In genomic region chr1:51642739-51643142, GRCh38 we compare ENCODE assay signal across 12 cellular contexts. TPM values are rescaled to one million over a fixed set of nuclear protein-coding genes. Genes with fewer than 3 reads are reported as not detected.
DNase-seq lines count a peak whose midpoint lies in the region; ATAC-seq, FAIRE-seq and TF ChIP-seq lines count a peak whose summit lies in the region.
"Had no signal": no experiment of that assay in that cellular context is flagged by ENCODE, and none has a peak within 500 bp of the region (broad histone marks: within the 10 kb centered on the region; RNA-seq: fewer than 3 reads in every experiment).

No MANE protein-coding gene starts in this region.

- H3K36me3 ChIP-seq in HAP-1 (replicated peaks) (no peaks in the 10 kb centered on the region), lung (ENCODE audit: control insufficient read depth in 2 of 2, insufficient read depth in 2 of 2, low read length in 2 of 2) (no peaks in the 10 kb centered on the region), subcutaneous abdominal adipose tissue (ENCODE audit: control insufficient read depth in 5 of 5, insufficient read depth in 5 of 5, low read length in 5 of 5) (no peaks in the 10 kb centered on the region), HepG2 (replicated peaks in 1 of 2; ENCODE audit: control insufficient read depth in 1 of 2, insufficient read depth in 2 of 2, low read length in 2 of 2) (no peaks in the 10 kb centered on the region)

- no peak overlapping the region for H2AFZ ChIP-seq in HepG2 (ENCODE audit: low read length)

- H3K27ac ChIP-seq in lung (ENCODE audit: low read depth in 1 of 2, low read length in 1 of 2) (peak overlapping the region in 1 of 2 donors; percentile 90), subcutaneous abdominal adipose tissue (ENCODE audit: low read depth, low read length) (peak overlapping the region; percentile 86), HepG2 (ENCODE audit: extremely low read length, insufficient read depth, low read length) (no peak overlapping the region)

- no peak overlapping the region for H3K4me3 Mint-ChIP-seq in chondrocyte (ENCODE audit: unreplicated experiment)
- H3K4me3 Mint-ChIP-seq: stimulated activated naive B cell treated with anti-CD40 and anti-IgM and Interleukin-4, amounts not matched to agents 10 μg/mL and 1 μg/mL and 100 μg/mL, for 72 hours had no signal

- no peak overlapping the region for H3K4me2 ChIP-seq in HepG2 (ENCODE audit: low read depth, low read length)

- TF ChIP-seq RAD21 in HepG2 (CRISPR knock-in tag; IDR thresholded peaks at IDR 0.05) = no peak

- no peak for TF ChIP-seq CTCF in chondrocyte (IDR thresholded peaks at IDR 0.05)
- TF ChIP-seq CTCF in lung (IDR thresholded peaks at IDR 0.05; ENCODE audit: control extremely low read depth, extremely low read depth) = no peak
- no peak for TF ChIP-seq CTCF in HepG2 (CRISPR knock-in tag; IDR thresholded peaks at IDR 0.05)

- H3K27me3 ChIP-seq in HAP-1 (ENCODE audit: low read depth) (no peaks in the 10 kb centered on the region), lung (ENCODE audit: control insufficient read depth, insufficient read depth) (no peaks in the 10 kb centered on the region), subcutaneous abdominal adipose tissue (ENCODE audit: control insufficient read depth in 5 of 5, insufficient read depth in 4 of 5, low read length in 5 of 5) (no peaks in the 10 kb centered on the region), HepG2 (ENCODE audit: control insufficient read depth in 1 of 2, insufficient read depth in 2 of 2, low read length in 2 of 2) (no peaks in the 10 kb centered on the region)

- CTCF ChIA-PET in HepG2 (lab: Yijun Ruan, JAX; ENCODE audit: low intra/inter-chr PET ratio, low total read pairs) = no interaction called here

- H3K36me3 Mint-ChIP-seq in chondrocyte (ENCODE audit: low read depth) = peaks cover 6% of the 10 kb centered on the region

- ATAC-seq in lung (ENCODE audit: insufficient read depth, low FRiP score) (peak; percentile 53), HepG2 (no peak), GM18858 (IDR thresholded peaks at IDR 0.05; ENCODE audit: unreplicated experiment) (no peak)
- ATAC-seq: stimulated activated naive B cell treated with anti-CD40 and anti-IgM and Interleukin-4, amounts not matched to agents 10 μg/mL and 1 μg/mL and 100 μg/mL, for 72 hours had no signal

- H3K27ac Mint-ChIP-seq in chondrocyte (ENCODE audit: unreplicated experiment) = peak overlapping the region; percentile 94

- FAIRE-seq in HepG2 (lab: Jason Lieb, UNC) = no peak

- peaks cover 20% of the 10 kb centered on the region for H3K79me2 ChIP-seq in HepG2 (ENCODE audit: insufficient read depth, low read length)

- no peak for TF ChIP-seq POLR2A in HepG2 (IDR thresholded peaks at IDR 0.05; ENCODE audit: insufficient read depth in 1 of 2, low read depth in 2 of 2, low read length in 2 of 2)

- intact Hi-C loops in HepG2 (cut with micrococcal nuclease; ENCODE audit: unreplicated experiment) = no loop called here

- 89 to 93% methylated on average over 1 of the region's 1 CpG for WGBS in lung, 2 donors
- WGBS in HepG2 (ENCODE audit: low lambda C conversion rate) = 100% methylated on average over 1 of the region's 1 CpG

- peaks cover 72% of the 10 kb centered on the region for H3K4me1 Mint-ChIP-seq in chondrocyte (ENCODE audit: low read depth)

- POLR2A ChIA-PET in HepG2 (lab: Yijun Ruan, JAX) = no interaction called here

- H3K9me3 ChIP-seq in HAP-1 = no peaks in the 10 kb centered on the region
- no peaks in the 10 kb centered on the region for H3K9me3 ChIP-seq in lung (ENCODE audit: control insufficient read depth in 2 of 2, insufficient read depth in 1 of 2, low read length in 1 of 2)
- H3K9me3 ChIP-seq in subcutaneous abdominal adipose tissue (ENCODE audit: control insufficient read depth in 5 of 5, low read length in 5 of 5) = no peaks in the 10 kb centered on the region
- H3K9me3 ChIP-seq in HepG2 (ENCODE audit: low read length) = peaks cover 5% of the 10 kb centered on the region; the same call in 1 of the 2 replicates

- in situ Hi-C loops in HAP-1 (cut with MboI; ENCODE audit: low sequenced_read_pairs) = no loop called here
- in situ Hi-C loops in HepG2 (cut with HindIII; ENCODE audit: extremely low pct_ligation_motif_present, low pct_unique_long_range_greater_than_20kb) = no loop called here

- peaks cover 1% of the 10 kb centered on the region; the same call in 1 of the 2 replicates for H4K20me1 ChIP-seq in HepG2 (ENCODE audit: insufficient read depth, low read length)

- H3K9me3 Mint-ChIP-seq in chondrocyte (ENCODE audit: low read depth) = peaks cover 5% of the 10 kb centered on the region

- no TSS peak for BruUV-seq in HepG2 (replicated peaks; lab: Mats Ljungman, UMichigan)

- H3K4me1 ChIP-seq in HAP-1 = peaks cover 30% of the 10 kb centered on the region
- peaks cover 0 to 40% of the 10 kb centered on the region in 2 donors for H3K4me1 ChIP-seq in lung (ENCODE audit: control insufficient read depth in 2 of 2, insufficient read depth in 2 of 2, low read length in 2 of 2)
- peaks cover 0 to 42% (median 34%) of the 10 kb centered on the region in 5 donors for H3K4me1 ChIP-seq in subcutaneous abdominal adipose tissue (ENCODE audit: control insufficient read depth in 5 of 5, insufficient read depth in 5 of 5, low read length in 5 of 5)
- H3K4me1 ChIP-seq in HepG2 (ENCODE audit: insufficient read depth, low read length) = peaks cover 21% of the 10 kb centered on the region

- DNase-seq in HAP-1 (ENCODE audit: low spot score in 2 of 2) = peak; percentile 22 to 72
- DNase-seq in chondrocyte (ENCODE audit: low spot score) = no peak
- DNase-seq in lung (ENCODE audit: low spot score) = no peak
- no peak for DNase-seq in NCI-H2196 (lab: John Stamatoyannopoulos, UW; ENCODE audit: unreplicated experiment)
- DNase-seq in HepG2 (ENCODE audit: low spot score) = no peak
- DNase-seq in central memory CD4-positive, alpha-beta T cell = no peak
- DNase-seq: erythroblast; NCI-H2029 treated with DMSO at 0.1 percent for 48 hours; posterior cingulate gyrus; stimulated activated naive B cell treated with anti-CD40 and anti-IgM and Interleukin-4, amounts not matched to agents 10 μg/mL and 1 μg/mL and 100 μg/mL, for 72 hours had no signal

- H3K4me3 ChIP-seq in HAP-1 = no peak overlapping the region
- no peak overlapping the region for H3K4me3 ChIP-seq in lung
- H3K4me3 ChIP-seq in subcutaneous abdominal adipose tissue (ENCODE audit: low read depth in 1 of 5, low read length in 5 of 5) = no peak overlapping the region
- no peak overlapping the region for H3K4me3 ChIP-seq in HepG2 (replicated peaks in 1 of 3; ENCODE audit: insufficient read depth in 1 of 3, low read depth in 2 of 3, low read length in 3 of 3)

- H3K9ac ChIP-seq in subcutaneous abdominal adipose tissue (ENCODE audit: low read length in 5 of 5) (peak overlapping the region in 1 of 5 donors; percentile 72), HepG2 (ENCODE audit: insufficient read depth, low read depth, low read length) (no peak overlapping the region)

- H3K27me3 Mint-ChIP-seq in chondrocyte (ENCODE audit: low read depth) = no peaks in the 10 kb centered on the region
- H3K27me3 Mint-ChIP-seq: stimulated activated naive B cell treated with anti-CD40 and anti-IgM and Interleukin-4, amounts not matched to agents 10 μg/mL and 1 μg/mL and 100 μg/mL, for 72 hours had no signal

- TF ChIP-seq EP300 in HepG2 (IDR thresholded peaks at IDR 0.05; ENCODE audit: low read depth in 2 of 2, low read length in 2 of 2) = no peak
- no peak for TF ChIP-seq EP300 in HepG2 (CRISPR knock-in tag; IDR thresholded peaks at IDR 0.05; ENCODE audit: borderline replicate concordance)

TF ChIP-seq in HepG2, 621 proteins besides CTCF, POLR2A, EP300 and RAD21:
- TF ChIP-seq ZFP82 (CRISPR knock-in tag; IDR thresholded peaks at IDR 0.05; ENCODE audit: borderline replicate concordance) = no peak
TF ChIP-seq in HepG2: peak in this region for 0.

RNA-seq across cellular contexts. Expression of gene OSBPL9, which starts 25.8 kb away (rescaled TPM):
- total RNA-seq in chondrocyte (178 to 258 TPM (median 186 TPM) in 3 replicates), lung (100 to 1,000 TPM in 1 of 2 donors, 10 to 100 TPM in 1; 82.8 to 135 TPM), HepG2 (2016; rRNA removed; fragmentation: Illumina TruSeq; extraction: Trizol) (142 and 198 TPM in 2 replicates)
- polyA plus RNA-seq in lung (10 to 100 TPM; 36.8 to 62.1 TPM), HepG2 (2011; rRNA removed) (83.6 and 90.3 TPM in 2 replicates)
- 83.0 and 90.3 TPM in 2 replicates for total RNA-seq in HepG2 (2016; cell fraction: cytosol; rRNA removed; fragmentation: Illumina TruSeq; extraction: Trizol; ENCODE audit: low read depth)
- total RNA-seq in HepG2 (2016; cell fraction: insoluble cytoplasmic fraction; rRNA removed; fragmentation: Illumina TruSeq; extraction: Trizol) = 140 and 189 TPM in 2 replicates
- 195 and 199 TPM in 2 replicates for total RNA-seq in HepG2 (2016; cell fraction: membrane; rRNA removed; fragmentation: Illumina TruSeq; extraction: Trizol)
- 96.3 and 107 TPM in 2 replicates for total RNA-seq in HepG2 (2016; cell fraction: nucleus; rRNA removed; fragmentation: Illumina TruSeq; extraction: Trizol)
- 52.4 and 69.4 TPM in 2 replicates for polyA plus RNA-seq in HepG2 (2011; cell fraction: cytosol; rRNA removed)
- polyA plus RNA-seq in HepG2 (2011; cell fraction: nucleus; rRNA removed) = 49.8 and 58.7 TPM in 2 replicates
- polyA plus RNA-seq in HepG2 (2012) = 57.7 and 63.5 TPM in 2 replicates
- polyA plus RNA-seq in HepG2 (2016; cell fraction: cytosol; fragmentation: Illumina TruSeq; extraction: Trizol; ENCODE audit: low read depth) = 46.8 and 71.1 TPM in 2 replicates
- polyA plus RNA-seq in HepG2 (2016; cell fraction: insoluble cytoplasmic fraction; fragmentation: Illumina TruSeq; extraction: Trizol; ENCODE audit: low read depth) = 168 and 174 TPM in 2 replicates
- 130 and 144 TPM in 2 replicates for polyA plus RNA-seq in HepG2 (2016; cell fraction: membrane; fragmentation: Illumina TruSeq; extraction: Trizol; ENCODE audit: low read depth)
- polyA plus RNA-seq in HepG2 (2016; cell fraction: nucleus; fragmentation: Illumina TruSeq; extraction: Trizol; ENCODE audit: insufficient read depth, low read depth) = 90.8 and 95.0 TPM in 2 replicates
- polyA minus RNA-seq in HepG2 (2011; rRNA and poly(A)+ RNA removed; ENCODE audit: low replicate concordance) = 188 and 207 TPM in 2 replicates
- polyA minus RNA-seq in HepG2 (2011; cell fraction: cytosol; rRNA and poly(A)+ RNA removed) = 68.2 and 76.9 TPM in 2 replicates
- polyA minus RNA-seq in HepG2 (2011; cell fraction: nucleus; rRNA and poly(A)+ RNA removed) = 202 and 205 TPM in 2 replicates

Comparison
In these comparisons a context has a peak if more than half of its experiments do, and no peak if none do; other contexts are left out.
1. DNase-seq: peak in HAP-1 (2 of 2); none in chondrocyte (single experiment), lung (single experiment), NCI-H2196 (single experiment), HepG2 (single experiment) and central memory CD4-positive, alpha-beta T cell (single experiment).